In genomic region chr2:73279852-73280251, GRCh38 we compare ENCODE assay signal across 1 cellular context.
TF ChIP-seq lines count a peak whose summit lies in the region.

No MANE protein-coding gene starts in this region.

TF ChIP-seq in GM23338, 12 proteins besides CTCF, POLR2A, EP300 and RAD21:
- TF ChIP-seq REST (IDR thresholded peaks at IDR 0.05; ENCODE audit: unreplicated experiment) (peak; percentile 68), EZH2 (IDR thresholded peaks at IDR 0.05; ENCODE audit: low read depth, unreplicated experiment) (no peak)
